8 cellular contexts compared by ENCODE assay signal in genomic region chr19:35693835-35694599, GRCh38. TPM values are rescaled to one million over a fixed set of nuclear protein-coding genes. Genes with fewer than 3 reads are reported as not detected.
A peak's percentile ranks its signal among the peaks of the same experiment; 100 is the strongest.
DNase-seq lines count a peak whose midpoint lies in the region; ATAC-seq and TF ChIP-seq lines count a peak whose summit lies in the region.

No MANE protein-coding gene starts in this region.

- ATAC-seq in GM19035 (IDR thresholded peaks at IDR 0.05; ENCODE audit: unreplicated experiment) (peak; percentile 85), HG03378 (IDR thresholded peaks at IDR 0.05; ENCODE audit: unreplicated experiment) (peak; percentile 80), left lung (peak; percentile 100)
- ATAC-seq in activated CD4-positive, CD25-positive, alpha-beta regulatory T cell treated with anti-CD3 and anti-CD28 coated beads, Interleukin-2, amount 50 U/mL, for 24 hours: peak; percentile 99 to 100
- ATAC-seq in central memory CD8-positive, alpha-beta T cell (replicated peaks; ENCODE audit: extremely low read depth, poor library complexity, severe bottlenecking): peak; percentile 100

- peak overlapping the region in 1 of 2 donors; percentile 23 for H3K27ac ChIP-seq in left lung

- no peaks in the 10 kb centered on the region for H3K36me3 ChIP-seq in left lung

- H3K4me1 Mint-ChIP-seq in central memory CD8-positive, alpha-beta T cell: no peaks in the 10 kb centered on the region

- H3K9me3 ChIP-seq in left lung: no peaks in the 10 kb centered on the region

- H3K4me1 ChIP-seq in left lung: no peaks in the 10 kb centered on the region

- no peak overlapping the region for H3K27ac Mint-ChIP-seq in central memory CD8-positive, alpha-beta T cell (ENCODE audit: low read depth)

- peak; percentile 82 for DNase-seq in AG10803 (ENCODE audit: low read depth)
- DNase-seq in NCI-H460 (ENCODE audit: extremely low read depth, low read depth): peak; percentile 92
- DNase-seq in central memory CD8-positive, alpha-beta T cell (ENCODE audit: low spot score in 2 of 2): peak; percentile 86
- DNase-seq in left lung: peak; percentile 87
- DNase-seq in stimulated activated CD4-positive, alpha-beta T cell treated with anti-CD3 and anti-CD28 coated beads, TNF-alpha, amount 100 ng/mL, for 24 hours (ENCODE audit: low read depth in 3 of 3): peak; percentile 82 to 91 (median 90)

- no peaks in the 10 kb centered on the region for H3K36me3 Mint-ChIP-seq in central memory CD8-positive, alpha-beta T cell (ENCODE audit: insufficient read depth)

- H3K4me3 Mint-ChIP-seq in central memory CD8-positive, alpha-beta T cell: no peak overlapping the region

- peak; percentile 99 for TF ChIP-seq CTCF in AG10803 (conservative IDR thresholded peaks at IDR 0.05; ENCODE audit: low read length)
- peak; percentile 94 to 96 for TF ChIP-seq CTCF in left lung (IDR thresholded peaks at IDR 0.05)

- no peaks in the 10 kb centered on the region for H3K27me3 Mint-ChIP-seq in central memory CD8-positive, alpha-beta T cell

- intact Hi-C loops in left lung (cut with DNase I): no loop called here

- no peaks in the 10 kb centered on the region for H3K9me3 Mint-ChIP-seq in central memory CD8-positive, alpha-beta T cell

- peaks cover 0 to 7% of the 10 kb centered on the region in 2 donors for H3K27me3 ChIP-seq in left lung

- H3K4me3 ChIP-seq in AG10803 (ENCODE audit: low read length): no peak overlapping the region
- H3K4me3 ChIP-seq in left lung: no peak overlapping the region

RNA-seq across cellular contexts. Expression of gene ZBTB32, which starts 10.3 kb away (rescaled TPM):
- not detected in 2 replicates for total RNA-seq in NCI-H460 (2014; rRNA removed; shearing (Covaris generic))
- polyA plus RNA-seq in NCI-H460 (2014; cell fraction: nucleus; rRNA removed): not detected in 2 replicates
- under 1 TPM; 0.15 to 0.31 TPM for total RNA-seq in left lung

RNA-seq across cellular contexts. Expression of gene KMT2B, which starts 23.8 kb away (rescaled TPM):
- total RNA-seq in NCI-H460 (2014; rRNA removed; shearing (Covaris generic)): 7.7 and 9.4 TPM in 2 replicates
- 24.7 and 50.1 TPM in 2 replicates for polyA plus RNA-seq in NCI-H460 (2014; cell fraction: nucleus; rRNA removed)
- 10 to 100 TPM; 29.4 to 39.1 TPM for total RNA-seq in left lung

RNA-seq across cellular contexts. Expression of gene UPK1A, which starts 27.7 kb away (rescaled TPM):
- 0.25 TPM in 1 of 2 replicates, not detected in the other for total RNA-seq in NCI-H460 (2014; rRNA removed; shearing (Covaris generic))
- not detected in 2 replicates for polyA plus RNA-seq in NCI-H460 (2014; cell fraction: nucleus; rRNA removed)
- not detected for total RNA-seq in left lung

RNA-seq across cellular contexts. Expression of gene COX6B1, which starts 45.9 kb away (rescaled TPM):
- 297 and 343 TPM in 2 replicates for total RNA-seq in NCI-H460 (2014; rRNA removed; shearing (Covaris generic))
- 211 and 366 TPM in 2 replicates for polyA plus RNA-seq in NCI-H460 (2014; cell fraction: nucleus; rRNA removed)
- total RNA-seq in left lung: 100 to 1,000 TPM; 291 to 295 TPM

RNA-seq across cellular contexts. Expression of gene IGFLR1, which starts 48.2 kb away (rescaled TPM):
- 0.49 and 1.6 TPM in 2 replicates for total RNA-seq in NCI-H460 (2014; rRNA removed; shearing (Covaris generic))
- 4.9 and 12.9 TPM in 2 replicates for polyA plus RNA-seq in NCI-H460 (2014; cell fraction: nucleus; rRNA removed)
- total RNA-seq in left lung: 10 to 100 TPM; 14.1 to 25.8 TPM
